ENCODE assay signal across 8 cellular contexts in genomic region chr7:5641772-5642425, GRCh38. TPM values are rescaled to one million over a fixed set of nuclear protein-coding genes. Genes with fewer than 3 reads are reported as not detected.
DNase-seq lines count a peak whose midpoint lies in the region; ATAC-seq and TF ChIP-seq lines count a peak whose summit lies in the region.
"Not testable (repeated sequence)": the region's sequence is repeated elsewhere in the genome, so short reads cannot be mapped to it uniquely, and the experiment has no call there.

No MANE protein-coding gene starts in this region.

- peaks cover 47% of the 10 kb centered on the region for H3K36me3 Mint-ChIP-seq in T-helper 2 cell treated with Interferon-gamma antibody and Interleukin-4, amounts not matched to agents 5 μg/mL and 100 μg/mL, for 36 hours (ENCODE audit: low read depth)
- peaks cover 78% of the 10 kb centered on the region for H3K36me3 Mint-ChIP-seq in activated T-helper 17 cell treated with anti-CD3 and anti-CD28 coated beads, Interleukin-2, amount 50 U/mL, for 72 hours (ENCODE audit: low read depth)
- H3K36me3 Mint-ChIP-seq in naive thymus-derived CD8-positive, alpha-beta T cell, result peaks cover 4 to 91% (median 48%) of the 10 kb centered on the region in 3 donors

- not testable (repeated sequence) for H3K9me3 ChIP-seq in transverse colon

- H3K27me3 ChIP-seq in transverse colon, result not testable (repeated sequence)

- TF ChIP-seq CTCF in transverse colon (IDR thresholded peaks at IDR 0.05), result not testable (repeated sequence)

- DNase-seq in DMS53 (lab: John Stamatoyannopoulos, UW) (peak; percentile 17), NCI-H226 (peak; percentile 43), hepatic stellate cell (ENCODE audit: low spot score) (peak; percentile 46)
- peak; percentile 14 for DNase-seq in T-helper 2 cell treated with Interferon-gamma antibody and Interleukin-4, amounts not matched to agents 5 μg/mL and 100 μg/mL, for 36 hours (ENCODE audit: low spot score)
- peak; percentile 67 for DNase-seq in central memory CD4-positive, alpha-beta T cell
- DNase-seq in naive thymus-derived CD8-positive, alpha-beta T cell; transverse colon: not testable (repeated sequence)

- peaks cover 0 to 14% (median 3%) of the 10 kb centered on the region in 4 donors for H3K36me3 ChIP-seq in transverse colon

- peaks cover 9 to 38% (median 25%) of the 10 kb centered on the region in 4 donors for H3K4me1 ChIP-seq in transverse colon

- 40 to 64% methylated on average over 2 to 10 of the region's 10 CpGs for WGBS in transverse colon (ENCODE audit: low coverage in 1 of 2), 2 donors

- H3K27ac Mint-ChIP-seq in T-helper 2 cell treated with Interferon-gamma antibody and Interleukin-4, amounts not matched to agents 5 μg/mL and 100 μg/mL, for 36 hours, result peak overlapping the region; percentile 92
- peak overlapping the region; percentile 74 for H3K27ac Mint-ChIP-seq in activated T-helper 17 cell treated with anti-CD3 and anti-CD28 coated beads, Interleukin-2, amount 50 U/mL, for 72 hours
- peak overlapping the region in 1 of 10 donors; percentile 40 for H3K27ac Mint-ChIP-seq in naive thymus-derived CD8-positive, alpha-beta T cell

- H3K4me3 Mint-ChIP-seq in T-helper 2 cell treated with Interferon-gamma antibody and Interleukin-4, amounts not matched to agents 5 μg/mL and 100 μg/mL, for 36 hours, result peak overlapping the region; percentile 75
- H3K4me3 Mint-ChIP-seq in activated T-helper 17 cell treated with anti-CD3 and anti-CD28 coated beads, Interleukin-2, amount 50 U/mL, for 72 hours, result peak overlapping the region; percentile 42
- not testable (repeated sequence) for H3K4me3 Mint-ChIP-seq in naive thymus-derived CD8-positive, alpha-beta T cell

- not testable (repeated sequence) for TF ChIP-seq POLR2A in transverse colon (IDR thresholded peaks at IDR 0.05)

- in situ Hi-C loops in transverse colon (cut with MboI; ENCODE audit: low pct_ligation_motif_present in 1 of 4, low pct_unique_long_range_greater_than_20kb in 1 of 4, low sequenced_read_pairs in 3 of 4), result not testable (repeated sequence)

- not testable (repeated sequence) for TF ChIP-seq EP300 in transverse colon (IDR thresholded peaks at IDR 0.05; ENCODE audit: low read depth)

- peaks cover 32% of the 10 kb centered on the region for H3K4me1 Mint-ChIP-seq in T-helper 2 cell treated with Interferon-gamma antibody and Interleukin-4, amounts not matched to agents 5 μg/mL and 100 μg/mL, for 36 hours (ENCODE audit: low read depth)
- H3K4me1 Mint-ChIP-seq in activated T-helper 17 cell treated with anti-CD3 and anti-CD28 coated beads, Interleukin-2, amount 50 U/mL, for 72 hours, result peaks cover 22% of the 10 kb centered on the region
- H3K4me1 Mint-ChIP-seq in naive thymus-derived CD8-positive, alpha-beta T cell, result peaks cover 16 to 39% (median 30%) of the 10 kb centered on the region in 4 donors

- peak overlapping the region; percentile 51 to 86 (median 86) for H3K27ac ChIP-seq in transverse colon

- not testable (repeated sequence) for H3K27me3 Mint-ChIP-seq in T-helper 2 cell treated with Interferon-gamma antibody and Interleukin-4, amounts not matched to agents 5 μg/mL and 100 μg/mL, for 36 hours (ENCODE audit: low read depth); activated T-helper 17 cell treated with anti-CD3 and anti-CD28 coated beads, Interleukin-2, amount 50 U/mL, for 72 hours; naive thymus-derived CD8-positive, alpha-beta T cell

- POLR2A ChIA-PET in naive thymus-derived CD8-positive, alpha-beta T cell (lab: Charles Lee), result interaction anchor here (0.6 to 0.8 kb wide), 2 partner anchors 16 to 39 kb away, joined by 3 to 4 read pairs; no protein-coding TSS in a partner anchor

- intact Hi-C loops in transverse colon (cut with DNase I; ENCODE audit: low total_unique reads), result not testable (repeated sequence)

- H3K9me3 Mint-ChIP-seq in T-helper 2 cell treated with Interferon-gamma antibody and Interleukin-4, amounts not matched to agents 5 μg/mL and 100 μg/mL, for 36 hours; activated T-helper 17 cell treated with anti-CD3 and anti-CD28 coated beads, Interleukin-2, amount 50 U/mL, for 72 hours; naive thymus-derived CD8-positive, alpha-beta T cell: not testable (repeated sequence)

- not testable (repeated sequence) for H3K4me3 ChIP-seq in transverse colon

- peak; percentile 96 for ATAC-seq in activated T-helper 17 cell treated with anti-CD3 and anti-CD28 coated beads, Interleukin-2, amount 50 U/mL, for 72 hours (replicated peaks)
- ATAC-seq in naive thymus-derived CD8-positive, alpha-beta T cell, result peak; percentile 69 to 73

RNA-seq across cellular contexts. Expression of gene FSCN1, which starts 49.3 kb away (rescaled TPM):
- 10 to 100 TPM in 1 of 2 donors, 1 to 10 TPM in 1; 9.4 to 30.2 TPM for total RNA-seq in activated T-helper 17 cell treated with anti-CD3 and anti-CD28 coated beads, Interleukin-2, amount 50 U/mL, for 72 hours
- 1 to 10 TPM; 1.3 to 1.7 TPM for total RNA-seq in naive thymus-derived CD8-positive, alpha-beta T cell
- polyA plus RNA-seq in naive thymus-derived CD8-positive, alpha-beta T cell, result under 1 TPM in 1 of 3 donors, not detected in 2; 0.08 TPM
- total RNA-seq in transverse colon, result 10 to 100 TPM in 2 of 4 donors, 1 to 10 TPM in 2; 6.2 to 18.3 (median 10.7) TPM
